33 cellular contexts compared by ENCODE assay signal in genomic region chr9:136295055-136295454, GRCh38. TPM values are rescaled to one million over a fixed set of nuclear protein-coding genes. Genes with fewer than 3 reads are reported as not detected.
"Had no signal": no experiment of that assay in that cellular context is flagged by ENCODE, and none has a peak within 500 bp of the region (broad histone marks: within the 10 kb centered on the region; RNA-seq: fewer than 3 reads in every experiment).

No MANE protein-coding gene starts in this region.

- H3K4me3 ChIP-seq: body of pancreas, esophagus muscularis mucosa, gastrocnemius medialis had no signal

- H3K9me3 Mint-ChIP-seq: activated B cell treated with CpG ODN at 0.5 μM for 24 hours; activated CD8-positive, alpha-beta T cell treated with anti-CD3 and anti-CD28 coated beads for 36 hours; activated T-cell treated with anti-CD3 and anti-CD28 coated beads, Interleukin-2, amount 50 U/mL, for 4 hours; activated T-helper 17 cell treated with anti-CD3 and anti-CD28 coated beads, Interleukin-2, amount 50 U/mL, for 72 hours; effector memory CD8-positive, alpha-beta T cell; T-helper 2 cell treated with Interferon-gamma antibody and Interleukin-4, amounts not matched to agents 5 μg/mL and 100 μg/mL, for 36 hours had no signal

- H3K27me3 ChIP-seq: body of pancreas had no signal

- H3K36me3 Mint-ChIP-seq: activated naive CD8-positive, alpha-beta T cell had no signal

- H3K36me3 ChIP-seq: esophagus muscularis mucosa, gastrocnemius medialis, WERI-Rb-1 had no signal

- H3K27ac ChIP-seq: body of pancreas, esophagus muscularis mucosa, foreskin keratinocyte, gastrocnemius medialis, WERI-Rb-1 had no signal

- H3K4me3 Mint-ChIP-seq: activated B cell treated with CpG ODN at 0.5 μM for 24 hours; activated CD8-positive, alpha-beta T cell treated with anti-CD3 and anti-CD28 coated beads for 36 hours; activated naive CD8-positive, alpha-beta T cell; activated T-cell treated with anti-CD3 and anti-CD28 coated beads, Interleukin-2, amount 50 U/mL, for 4 hours; activated T-helper 17 cell treated with anti-CD3 and anti-CD28 coated beads, Interleukin-2, amount 50 U/mL, for 72 hours; effector memory CD8-positive, alpha-beta T cell; T-helper 17 cell; T-helper 2 cell treated with Interferon-gamma antibody and Interleukin-4, amounts not matched to agents 5 μg/mL and 100 μg/mL, for 36 hours had no signal

- H3K27me3 Mint-ChIP-seq: activated B cell treated with CpG ODN at 0.5 μM for 24 hours; activated CD8-positive, alpha-beta T cell treated with anti-CD3 and anti-CD28 coated beads for 36 hours; activated naive CD8-positive, alpha-beta T cell; activated T-helper 17 cell treated with anti-CD3 and anti-CD28 coated beads, Interleukin-2, amount 50 U/mL, for 72 hours had no signal

- DNase-seq: activated B cell treated with CpG ODN at 0.5 μM for 24 hours; activated CD4-positive, alpha-beta T cell treated with anti-CD3 and anti-CD28 coated beads for 48 hours; activated CD4-positive, alpha-beta T cell treated with anti-CD3 and anti-CD28 coated beads, Interleukin-2, amount 50 U/mL, for 1 hour; activated CD4-positive, alpha-beta T cell treated with anti-CD3 and anti-CD28 coated beads, Interleukin-2, amount 50 U/mL, for 48 hours; activated CD8-positive, alpha-beta memory T cell treated with anti-CD3 and anti-CD28 coated beads for 24 hours; activated CD8-positive, alpha-beta T cell treated with anti-CD3 and anti-CD28 coated beads for 36 hours; activated effector memory CD4-positive, alpha-beta T cell treated with Interleukin-2 at 50 U/mL for 16 hours; activated gamma-delta T cell treated with Interleukin-2 at 50 U/mL for 16 hours; activated naive CD4-positive, alpha-beta T cell treated with anti-CD3 and anti-CD28 coated beads, Interleukin-2, amount 50 U/mL, for 16 hours; activated naive CD4-positive, alpha-beta T cell treated with Interleukin-2 at 50 U/mL for 16 hours; activated T-cell treated with anti-CD3 and anti-CD28 coated beads, Interleukin-2, amount 50 U/mL, for 4 hours; amygdala; aorta; body of pancreas; caudate nucleus; cortex of kidney; dermis blood vessel endothelial cell; effector CD4-positive, alpha-beta T cell; effector memory CD8-positive, alpha-beta T cell; erythroblast; foreskin keratinocyte; gastrocnemius medialis; glutamatergic neuron; T-helper 17 cell; T1000; WERI-Rb-1 had no signal

- H3K4me1 Mint-ChIP-seq: activated T-helper 17 cell treated with anti-CD3 and anti-CD28 coated beads, Interleukin-2, amount 50 U/mL, for 72 hours; T-helper 17 cell had no signal

- H3K9me3 ChIP-seq: body of pancreas, esophagus muscularis mucosa, gastrocnemius medialis had no signal

- H3K4me1 ChIP-seq: esophagus muscularis mucosa, foreskin keratinocyte, gastrocnemius medialis had no signal

- FAIRE-seq: colon had no signal

- H3K27ac Mint-ChIP-seq: activated B cell treated with CpG ODN at 0.5 μM for 24 hours; activated CD8-positive, alpha-beta T cell treated with anti-CD3 and anti-CD28 coated beads for 36 hours; activated naive CD8-positive, alpha-beta T cell; activated T-helper 17 cell treated with anti-CD3 and anti-CD28 coated beads, Interleukin-2, amount 50 U/mL, for 72 hours; effector memory CD8-positive, alpha-beta T cell; T-helper 17 cell; T-helper 2 cell treated with Interferon-gamma antibody and Interleukin-4, amounts not matched to agents 5 μg/mL and 100 μg/mL, for 36 hours had no signal

- ATAC-seq: activated CD4-positive, CD25-positive, alpha-beta regulatory T cell treated with anti-CD3 and anti-CD28 coated beads, Interleukin-2, amount 50 U/mL, for 24 hours; activated CD8-positive, alpha-beta T cell treated with anti-CD3 and anti-CD28 coated beads for 36 hours; activated T-cell treated with anti-CD3 and anti-CD28 coated beads, Interleukin-2, amount 50 U/mL, for 4 hours; activated T-helper 17 cell treated with anti-CD3 and anti-CD28 coated beads, Interleukin-2, amount 50 U/mL, for 72 hours; body of pancreas; effector memory CD8-positive, alpha-beta T cell; foreskin keratinocyte; gastrocnemius medialis; T-helper 17 cell had no signal

RNA-seq across cellular contexts. Expression of gene CCDC187, which starts 8.8 kb away (rescaled TPM):
- total RNA-seq: aorta, chondrocyte, dermis blood vessel endothelial cell, esophagus muscularis mucosa, foreskin keratinocyte, gastrocnemius medialis had no signal
- polyA plus RNA-seq: aorta had no signal
